ENCODE assay signal across 21 cellular contexts in the genomic region with DNA sequence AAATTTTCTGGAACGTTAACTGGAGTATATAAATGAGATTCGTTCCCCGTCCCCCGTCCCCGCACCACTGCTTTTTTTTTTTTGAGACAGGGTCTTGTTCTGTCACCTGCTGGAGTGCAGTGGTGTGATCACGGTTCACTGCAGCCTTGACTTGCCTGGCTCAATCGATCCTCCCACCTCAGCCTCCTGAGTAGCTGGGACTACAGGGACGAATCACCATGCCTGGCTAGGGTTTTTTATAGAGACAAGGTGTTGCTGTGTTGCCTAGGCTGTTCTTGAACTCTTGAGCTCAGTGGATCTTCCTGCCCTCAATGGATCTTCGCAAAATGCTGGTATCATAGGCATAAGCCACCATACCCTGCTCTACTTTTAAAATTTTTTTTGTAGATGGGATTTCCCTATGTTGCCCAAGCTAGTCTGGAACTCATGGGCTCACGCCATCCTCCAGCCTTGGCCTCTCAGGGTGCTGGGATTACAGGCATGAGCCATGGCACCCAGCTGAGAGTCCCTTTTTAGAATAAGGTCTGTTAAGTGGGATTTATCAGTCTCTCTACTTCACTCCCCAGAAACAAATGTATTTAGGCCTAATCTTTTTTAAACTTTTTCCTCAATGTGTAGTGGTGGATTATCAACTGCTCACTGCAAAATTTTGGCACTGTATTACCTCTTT.
DNase-seq lines count a peak whose midpoint lies in the region; ATAC-seq, FAIRE-seq and TF ChIP-seq lines count a peak whose summit lies in the region.
"Had no signal": no experiment of that assay in that cellular context is flagged by ENCODE, and none has a peak within 500 bp of the region (broad histone marks: within the 10 kb centered on the region; RNA-seq: fewer than 3 reads in every experiment).

No MANE protein-coding gene starts in this region.

- no peak overlapping the region for H2BK5ac ChIP-seq in mesenchymal stem cell (ENCODE audit: low read depth, low read length, poor library complexity, severe bottlenecking)

- peaks cover 2% of the 10 kb centered on the region for H3K79me2 ChIP-seq in GM12878 (ENCODE audit: control insufficient read depth, insufficient read depth, low read length)

- no peak overlapping the region for H3K9ac ChIP-seq in GM12878 (ENCODE audit: control insufficient read depth, insufficient read depth, low read length)
- H3K9ac ChIP-seq in mesenchymal stem cell (ENCODE audit: low read length), result peak overlapping the region; percentile 45

- no peaks in the 10 kb centered on the region for H3K36me3 ChIP-seq in GM12878 (ENCODE audit: control insufficient read depth in 2 of 2, insufficient read depth in 2 of 2, low read length in 1 of 2)
- H3K36me3 ChIP-seq in mesenchymal stem cell (ENCODE audit: control insufficient read depth in 1 of 2, insufficient read depth in 2 of 2, low read depth in 1 of 2, low read length in 2 of 2), result peaks cover 0 to 16% of the 10 kb centered on the region in 2 experiments
- H3K36me3 ChIP-seq in vagina, result peaks cover 0 to 3% of the 10 kb centered on the region in 2 donors

- no peak for FAIRE-seq in GM12878 (lab: Jason Lieb, UNC)

- RAD21 ChIA-PET in GM12878 (lab: Charles Lee; ENCODE audit: unreplicated experiment), result no interaction called here

- POLR2A ChIA-PET in GM12878 (lab: Charles Lee), result no interaction called here

- no peak for TF ChIP-seq RAD21 in GM12878 (IDR thresholded peaks at IDR 0.05; ENCODE audit: insufficient read depth, low read depth, low read length)

- H3K4ac ChIP-seq in mesenchymal stem cell (ENCODE audit: low read depth in 1 of 2, low read length in 2 of 2), result no peak overlapping the region

- ATAC-seq in right cardiac atrium, result no peak
- ATAC-seq in Right ventricle myocardium superior (ENCODE audit: poor library complexity), result no peak
- ATAC-seq in GM12878, result peak; percentile 15; the same call in 2 of the 3 replicates
- ATAC-seq: esophagus mucosa, GM23338, left ventricle myocardium superior had no signal

- H3K4me1 ChIP-seq in right cardiac atrium (ENCODE audit: control insufficient read depth, insufficient read depth, low read length) (peaks cover 6% of the 10 kb centered on the region), GM12878 (ENCODE audit: control insufficient read depth, insufficient read depth, low read length) (peaks cover 6% of the 10 kb centered on the region; the same call in 1 of the 2 replicates), mesenchymal stem cell (ENCODE audit: control insufficient read depth, insufficient read depth, low read depth, low read length) (no peaks in the 10 kb centered on the region), vagina (peaks cover 53% of the 10 kb centered on the region)

- H2BK15ac ChIP-seq in mesenchymal stem cell (ENCODE audit: low read depth, poor library complexity, severe bottlenecking), result no peak overlapping the region

- TF ChIP-seq CTCF in GM12878 (IDR thresholded peaks at IDR 0.05 in 2 of 3, conservative IDR thresholded peaks at IDR 0.05 in 1 of 3; ENCODE audit: control insufficient read depth in 2 of 3, extremely low read depth in 1 of 3, insufficient read depth in 1 of 3, low read depth in 3 of 3, low read length in 3 of 3) (no peak), vagina (IDR thresholded peaks at IDR 0.05) (no peak), GM10266 (IDR thresholded peaks at IDR 0.05; ENCODE audit: control insufficient read depth, insufficient read depth, low read depth, missing control alignments) (no peak)

- no peak overlapping the region for H2AK5ac ChIP-seq in mesenchymal stem cell (ENCODE audit: low read length, severe bottlenecking)

- DNase-seq in right cardiac atrium (no peak), Right ventricle myocardium superior (no peak), GM12878 (ENCODE audit: low read depth, low spot score) (no peak), mesenchymal stem cell (no peak), vagina (ENCODE audit: extremely low spot score in 2 of 2) (no peak), GM10266 (ENCODE audit: extremely low spot score) (no peak), GF-D8 (lab: John Stamatoyannopoulos, UW) (no peak)
- no peak for DNase-seq in stimulated activated CD4-positive, alpha-beta T cell treated with anti-CD3 and anti-CD28 coated beads, Interleukin-15, amount 100 ng/mL, for 24 hours
- DNase-seq: aorta; dermis blood vessel endothelial cell; hippocampal formation; left ventricle myocardium superior; NCI-H1105; nephron progenitor cell; NK-92 treated with Interleukin-12 subunit alpha and Interleukin-12 subunit beta, amount 100 ng/mL, for 24 hours; SHP77 treated with DMSO at 0.1 percent for 48 hours; stimulated activated CD4-positive, alpha-beta T cell treated with anti-CD3 and anti-CD28 coated beads, Interleukin-4, amount 100 ng/mL, for 1 hour; T1000; transverse colon had no signal

- in situ Hi-C loops in GM12878 (cut with MboI), result no loop called here

- no peak overlapping the region for H3K23ac ChIP-seq in mesenchymal stem cell (ENCODE audit: low read length in 2 of 2)

- H4K20me1 ChIP-seq in GM12878 (ENCODE audit: control insufficient read depth, insufficient read depth), result no peaks in the 10 kb centered on the region

- TF ChIP-seq POLR2A in GM12878 (IDR thresholded peaks at IDR 0.05; ENCODE audit: low read depth, low read length), result no peak
- no peak for TF ChIP-seq POLR2A in vagina (IDR thresholded peaks at IDR 0.05)

- H3K27me3 ChIP-seq in right cardiac atrium (ENCODE audit: control insufficient read depth, insufficient read depth) (no peaks in the 10 kb centered on the region), GM12878 (replicated peaks in 1 of 2; ENCODE audit: control insufficient read depth in 2 of 2, insufficient read depth in 2 of 2, low read length in 1 of 2) (peaks cover 0 to 2% of the 10 kb centered on the region in 2 experiments; a peak in 2 of 4 replicates), mesenchymal stem cell (ENCODE audit: control insufficient read depth in 1 of 2, insufficient read depth in 1 of 2, low read length in 2 of 2) (no peaks in the 10 kb centered on the region), vagina (no peaks in the 10 kb centered on the region)
- H3K27me3 ChIP-seq: transverse colon had no signal

- H4K91ac ChIP-seq in mesenchymal stem cell (ENCODE audit: low read length), result no peak overlapping the region

- no peak overlapping the region for H2BK120ac ChIP-seq in mesenchymal stem cell (ENCODE audit: low read depth, low read length)

- no peak overlapping the region for H2AFZ ChIP-seq in GM12878 (ENCODE audit: control insufficient read depth, low read depth, low read length)
- H2AFZ ChIP-seq in mesenchymal stem cell (ENCODE audit: low read depth, low read length), result no peak overlapping the region
- H2AFZ ChIP-seq: GM23338 had no signal

- TF ChIP-seq EP300 in GM12878 (IDR thresholded peaks at IDR 0.05; ENCODE audit: borderline replicate concordance in 1 of 2, control insufficient read depth in 1 of 2, low read depth in 2 of 2, low read length in 2 of 2), result no peak

- peak overlapping the region; percentile 35 for H3K4me3 ChIP-seq in right cardiac atrium (ENCODE audit: low read length)
- 0 out of 2 replicates have a peak overlapping the region, but pooled peaks have one; percentile 10 for H3K4me3 ChIP-seq in GM12878
- H3K4me3 ChIP-seq in mesenchymal stem cell (ENCODE audit: insufficient read depth in 1 of 2, low read depth in 1 of 2, low read length in 2 of 2), result peak overlapping the region in 1 of 2 experiments; percentile 97
- peak overlapping the region; percentile 1 to 6 for H3K4me3 ChIP-seq in vagina
- H3K4me3 ChIP-seq: GM23338 had no signal

- H4K8ac ChIP-seq in mesenchymal stem cell (ENCODE audit: low read length), result no peak overlapping the region

- 92% methylated on average over 10 of the region's 10 CpGs for WGBS in right cardiac atrium
- WGBS in GM12878 (ENCODE audit: insufficient coverage, insufficient replicate concordance, low lambda C conversion rate, missing lambda C conversion rate), result 68% methylated on average over 10 of the region's 10 CpGs
- 84% methylated on average over 9 of the region's 10 CpGs for WGBS in mesenchymal stem cell

- H3K4me2 ChIP-seq in GM12878 (ENCODE audit: control insufficient read depth, insufficient read depth), result no peak overlapping the region
- H3K4me2 ChIP-seq in mesenchymal stem cell (ENCODE audit: low read length, poor library complexity, severe bottlenecking), result no peak overlapping the region
- H3K4me2 ChIP-seq: GM23338 had no signal

- H3K79me1 ChIP-seq in mesenchymal stem cell (replicated peaks; ENCODE audit: low read length, poor library complexity, severe bottlenecking), result no peaks in the 10 kb centered on the region

- SMC1A ChIA-PET in GM12878 (lab: Charles Lee; ENCODE audit: uncharacterized antibody, unreplicated experiment), result interaction anchor here (0.8 to 1.5 kb wide), 2 partner anchors 18 to 22 kb away, joined by 4 read pairs; no protein-coding TSS in a partner anchor

- no peak overlapping the region for H2BK12ac ChIP-seq in mesenchymal stem cell (ENCODE audit: low read length in 2 of 2)

- no peak overlapping the region for H3K14ac ChIP-seq in mesenchymal stem cell (ENCODE audit: low read length in 2 of 2)

- CTCF ChIA-PET in GM12878 (lab: Yijun Ruan, JAX), result interaction anchor here (1.1 kb wide), 1 partner anchor 20 kb away, joined by 3 read pairs; no protein-coding TSS in a partner anchor

- H3K27ac ChIP-seq in right cardiac atrium (ENCODE audit: low read length) (peak overlapping the region; percentile 19), GM12878 (ENCODE audit: control insufficient read depth, insufficient read depth) (no peak overlapping the region), mesenchymal stem cell (ENCODE audit: low read length, poor library complexity, severe bottlenecking) (no peak overlapping the region), vagina (peak overlapping the region; percentile 66)

- intact Hi-C loops in right cardiac atrium (cut with DNase I), result no loop called here
- intact Hi-C loops in Right ventricle myocardium superior (cut with DNase I), result no loop called here
- intact Hi-C loops in GM12878 (cut with micrococcal nuclease; ENCODE audit: unreplicated experiment), result no loop called here
- intact Hi-C loops in vagina (cut with DNase I), result no loop called here

- H3K18ac ChIP-seq in mesenchymal stem cell (ENCODE audit: low read depth in 1 of 2, low read length in 2 of 2), result no peak overlapping the region

- no TSS peak for BruUV-seq in GM12878 (replicated peaks; lab: Mats Ljungman, UMichigan)

- H3K9me3 ChIP-seq in right cardiac atrium (ENCODE audit: control insufficient read depth, low read length) (no peaks in the 10 kb centered on the region), GM12878 (replicated peaks; ENCODE audit: control insufficient read depth, insufficient read depth, low read length) (no peaks in the 10 kb centered on the region), mesenchymal stem cell (ENCODE audit: control insufficient read depth, low read length) (no peaks in the 10 kb centered on the region), vagina (no peaks in the 10 kb centered on the region)
- H3K9me3 ChIP-seq: transverse colon had no signal

TF ChIP-seq in GM12878, 131 proteins besides CTCF, POLR2A, EP300 and RAD21:
- TF ChIP-seq CREB1 (IDR thresholded peaks at IDR 0.05; ENCODE audit: low read depth) (no peak), NBN (IDR thresholded peaks at IDR 0.05) (no peak), TBL1XR1 (IDR thresholded peaks at IDR 0.05; ENCODE audit: low read depth, low read length) (no peak)

Comparison
In these comparisons a context has a peak if more than half of its experiments do, and no peak if none do; other contexts are left out.
1. H3K27ac ChIP-seq: peak in right cardiac atrium (single experiment) and vagina (single experiment); none in GM12878 (single experiment) and mesenchymal stem cell (single experiment).